ENCODE assay signal across 25 cellular contexts in the genomic region with DNA sequence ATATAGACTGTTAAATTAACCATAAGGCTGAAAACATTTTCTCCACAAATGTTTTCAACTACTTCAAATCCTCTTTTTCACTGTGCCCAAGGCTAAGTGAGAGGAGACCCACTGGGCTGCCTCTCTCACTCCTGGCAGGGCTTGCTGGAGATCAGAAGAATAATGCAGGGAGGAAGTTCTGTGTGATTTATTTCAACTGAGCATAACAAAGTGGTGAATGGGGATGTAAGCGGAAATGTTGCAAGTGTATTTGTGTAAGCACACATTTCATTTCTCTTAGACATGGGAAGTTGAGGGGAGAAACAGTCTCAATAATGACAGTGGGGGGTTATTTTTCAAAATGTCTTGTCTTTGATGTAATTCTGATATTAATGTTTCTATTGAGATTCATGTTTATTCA.
DNase-seq lines count a peak whose midpoint lies in the region; ATAC-seq, FAIRE-seq and TF ChIP-seq lines count a peak whose summit lies in the region.
"Had no signal": no experiment of that assay in that cellular context is flagged by ENCODE, and none has a peak within 500 bp of the region (broad histone marks: within the 10 kb centered on the region; RNA-seq: fewer than 3 reads in every experiment).

No MANE protein-coding gene starts in this region.

- FAIRE-seq in endothelial cell of umbilical vein (lab: Jason Lieb, UNC) (peak; percentile 63), GM12891 (lab: Jason Lieb, UNC) (no peak)

- H3K4me3 ChIP-seq in endothelial cell of umbilical vein (replicated peaks in 1 of 3; ENCODE audit: insufficient read depth in 1 of 3, low read depth in 1 of 3, low read length in 3 of 3) (no peak overlapping the region), neutrophil (ENCODE audit: low read depth in 1 of 2, low read length in 1 of 2) (peak overlapping the region in 1 of 2 experiments; percentile 11)
- H3K4me3 ChIP-seq: HAP-1, lung, psoas muscle, thyroid gland had no signal

- no peaks in the 10 kb centered on the region for H3K9me3 ChIP-seq in endothelial cell of umbilical vein (replicated peaks; ENCODE audit: control insufficient read depth, insufficient read depth, low read length)
- H3K9me3 ChIP-seq in neutrophil, result no peaks in the 10 kb centered on the region
- H3K9me3 ChIP-seq: BE2C, HAP-1, psoas muscle, thyroid gland had no signal

- dilution Hi-C loops in endothelial cell of umbilical vein (cut with MboI; ENCODE audit: extremely low pct_ligation_motif_present, low sequenced_read_pairs), result no loop called here

- no peak for TF ChIP-seq POLR2A in endothelial cell of umbilical vein (IDR thresholded peaks at IDR 0.05; ENCODE audit: low read depth, low read length)
- TF ChIP-seq POLR2A in GM12891 (IDR thresholded peaks at IDR 0.05; ENCODE audit: low read depth, low read length), result no peak

- H3K4me2 ChIP-seq in endothelial cell of umbilical vein (ENCODE audit: insufficient read depth, low read length), result peak overlapping the region; percentile 13

- peak; percentile 28 for DNase-seq in ELR (ENCODE audit: low read depth)
- DNase-seq in NOMO-1 treated with dmso at 0.1 percent for 144 hours (lab: John Stamatoyannopoulos, UW; ENCODE audit: unreplicated experiment), result peak; percentile 66
- DNase-seq in endothelial cell of umbilical vein (ENCODE audit: low read depth, low spot score), result peak; percentile 42
- DNase-seq in NCI-H1694 (lab: John Stamatoyannopoulos, UW), result no peak
- no peak for DNase-seq in DMS79 treated with DMSO at 0.1 percent for 48 hours (lab: John Stamatoyannopoulos, UW)
- DNase-seq in GM12891 (ENCODE audit: insufficient read length, low spot score), result no peak
- DNase-seq: activated CD4-positive, CD25-positive, alpha-beta regulatory T cell treated with anti-CD3 and anti-CD28 coated beads, Interleukin-2, amount 50 U/mL, for 72 hours; activated CD8-positive, alpha-beta memory T cell treated with anti-CD3 and anti-CD28 coated beads, Interleukin-2, amount 50 U/mL, for 4 hours; activated gamma-delta T cell treated with Interleukin-2 at 50 U/mL for 16 hours; amygdala; BE2C; DMS 273 treated with DMSO at 0.1 percent for 48 hours; naive thymus-derived CD8-positive, alpha-beta T cell; NCI-H1436; NCI-H2227 treated with DMSO at 0.1 percent for 48 hours; NK-92 treated with Interleukin-12 subunit alpha and Interleukin-12 subunit beta, amount 100 ng/mL, for 24 hours; psoas muscle; T-helper 17 cell; thyroid gland had no signal

- no peaks in the 10 kb centered on the region for H4K20me1 ChIP-seq in endothelial cell of umbilical vein (replicated peaks; ENCODE audit: control insufficient read depth, extremely low read depth, insufficient read depth, low read length)

- no peaks in the 10 kb centered on the region for H3K27me3 ChIP-seq in endothelial cell of umbilical vein (ENCODE audit: control insufficient read depth in 2 of 2, insufficient read depth in 2 of 2, low read length in 2 of 2)
- H3K27me3 ChIP-seq in neutrophil, result peaks cover 5% of the 10 kb centered on the region
- H3K27me3 ChIP-seq: BE2C, thyroid gland had no signal

- H3K36me3 ChIP-seq in endothelial cell of umbilical vein (ENCODE audit: control insufficient read depth in 2 of 2, extremely low read depth in 1 of 2, insufficient read depth in 2 of 2, low read length in 2 of 2), result no peaks in the 10 kb centered on the region
- no peaks in the 10 kb centered on the region for H3K36me3 ChIP-seq in neutrophil
- H3K36me3 ChIP-seq: BE2C, HAP-1, thyroid gland had no signal

- POLR2A ChIA-PET in endothelial cell of umbilical vein (lab: Charles Lee), result no interaction called here

- no TSS peak for BruUV-seq in endothelial cell of umbilical vein (replicated peaks; lab: Mats Ljungman, UMichigan)

- H2AFZ ChIP-seq in endothelial cell of umbilical vein (ENCODE audit: low read depth, low read length), result no peak overlapping the region

- H3K27ac ChIP-seq in endothelial cell of umbilical vein (ENCODE audit: insufficient read depth, low read depth, low read length) (no peak overlapping the region), neutrophil (peak overlapping the region; percentile 81)
- H3K27ac ChIP-seq: psoas muscle, thyroid gland had no signal

- CTCF ChIA-PET in endothelial cell of umbilical vein (lab: Charles Lee), result no interaction called here

- no peaks in the 10 kb centered on the region for H3K79me2 ChIP-seq in endothelial cell of umbilical vein (ENCODE audit: control insufficient read depth, insufficient read depth, low read length)

- no peak for ATAC-seq in HG02642 (IDR thresholded peaks at IDR 0.05; ENCODE audit: poor library complexity, unreplicated experiment)
- ATAC-seq: naive thymus-derived CD8-positive, alpha-beta T cell; psoas muscle; Right ventricle myocardium inferior; stimulated activated effector memory CD8-positive, alpha-beta T cell treated with anti-CD3 and anti-CD28 coated beads, Interleukin-12 subunit alpha, Interleukin-12 subunit beta, amount 100 ng/mL, for 72 hours; T-helper 17 cell had no signal

- H3K9me1 ChIP-seq in endothelial cell of umbilical vein (replicated peaks; ENCODE audit: control insufficient read depth, extremely low read depth, insufficient read depth, low read length), result no peaks in the 10 kb centered on the region

- H3K4me1 ChIP-seq in endothelial cell of umbilical vein (ENCODE audit: control insufficient read depth, extremely low read depth, insufficient read depth, low read length), result peaks cover 2% of the 10 kb centered on the region
- peaks cover 22 to 24% of the 10 kb centered on the region in 2 experiments for H3K4me1 ChIP-seq in neutrophil (ENCODE audit: control insufficient read depth in 1 of 2, insufficient read depth in 1 of 2, low read depth in 1 of 2, low read length in 1 of 2)
- H3K4me1 ChIP-seq: BE2C, HAP-1, psoas muscle had no signal

- no peak overlapping the region for H3K9ac ChIP-seq in endothelial cell of umbilical vein (replicated peaks; ENCODE audit: extremely low read depth, insufficient read depth, low read length)

- intact Hi-C loops in endothelial cell of umbilical vein (cut with micrococcal nuclease), result no loop called here

- no peak for TF ChIP-seq CTCF in endothelial cell of umbilical vein (IDR thresholded peaks at IDR 0.05; ENCODE audit: extremely low read depth in 1 of 2, insufficient read depth in 1 of 2, low read depth in 1 of 2, low read length in 2 of 2)
- TF ChIP-seq CTCF in neutrophil (IDR thresholded peaks at IDR 0.05), result no peak

TF ChIP-seq in endothelial cell of umbilical vein, 7 proteins besides CTCF, POLR2A, EP300 and RAD21:
- TF ChIP-seq EZH2 (IDR thresholded peaks at IDR 0.05; ENCODE audit: borderline replicate concordance, low read depth, low read length, severe bottlenecking) (no peak), FOS (IDR thresholded peaks at IDR 0.05; ENCODE audit: borderline replicate concordance, insufficient read depth, low read length) (peak; percentile 24)
TF ChIP-seq in endothelial cell of umbilical vein: peak in this region for 1.

TF ChIP-seq in GM12891, 5 proteins besides CTCF, POLR2A, EP300 and RAD21:
- TF ChIP-seq SPI1 (IDR thresholded peaks at IDR 0.05; ENCODE audit: low read depth, low read length), result no peak
- no peak for TF ChIP-seq POU2F2 (IDR thresholded peaks at IDR 0.05; ENCODE audit: low read depth, low read length)
- TF ChIP-seq PAX5 (IDR thresholded peaks at IDR 0.05; ENCODE audit: insufficient read depth, low read length, severe bottlenecking), result no peak
- TF ChIP-seq TAF1 (IDR thresholded peaks at IDR 0.05; ENCODE audit: low read depth, low read length), result no peak
- no peak for TF ChIP-seq POLR2AphosphoS5 (IDR thresholded peaks at IDR 0.05; ENCODE audit: low read depth, low read length)

Comparison
In these comparisons a context has a peak if more than half of its experiments do, and no peak if none do; other contexts are left out.
1. DNase-seq: peak in ELR (single experiment), NOMO-1 treated with dmso at 0.1 percent for 144 hours (single experiment) and endothelial cell of umbilical vein (single experiment); none in NCI-H1694 (single experiment), DMS79 treated with DMSO at 0.1 percent for 48 hours (single experiment) and GM12891 (single experiment).